8 cellular contexts compared by ENCODE assay signal in genomic region chr2:131736406-131736805, GRCh38.
A peak's percentile ranks its signal among the peaks of the same experiment; 100 is the strongest.
DNase-seq lines count a peak whose midpoint lies in the region; ATAC-seq and FAIRE-seq lines count a peak whose summit lies in the region.
"Not testable (repeated sequence)": the region's sequence is repeated elsewhere in the genome, so short reads cannot be mapped to it uniquely, and the experiment has no call there.

No MANE protein-coding gene starts in this region.

- not testable (repeated sequence) for H3K27ac ChIP-seq in small intestine (ENCODE audit: low read depth in 1 of 2, low read length in 1 of 2)

- not testable (repeated sequence) for H3K4me1 ChIP-seq in small intestine (ENCODE audit: control insufficient read depth in 2 of 2, insufficient read depth in 1 of 2, low read depth in 1 of 2, low read length in 1 of 2)

- H3K9me3 ChIP-seq in small intestine (ENCODE audit: control insufficient read depth, low read depth): not testable (repeated sequence)

- 79 to 100% (median 86%) methylated on average over 1 of the region's 1 CpG for WGBS in small intestine, 3 donors

- not testable (repeated sequence) for H3K36me3 ChIP-seq in small intestine (ENCODE audit: control insufficient read depth in 2 of 2, insufficient read depth in 2 of 2, low read length in 2 of 2)

- not testable (repeated sequence) for DNase-seq in small intestine

- H3K4me3 ChIP-seq in small intestine (ENCODE audit: low read depth in 1 of 2, low read length in 2 of 2): not testable (repeated sequence)

- FAIRE-seq in small intestine (lab: Jason Lieb, UNC): peak; percentile 33

- ATAC-seq in GM18511 (IDR thresholded peaks at IDR 0.05; ENCODE audit: unreplicated experiment): peak; percentile 81
- ATAC-seq in GM19043 (IDR thresholded peaks at IDR 0.05; ENCODE audit: low read depth, unreplicated experiment): peak; percentile 71
- peak; percentile 97 for ATAC-seq in GM21367 (IDR thresholded peaks at IDR 0.05; ENCODE audit: unreplicated experiment)
- ATAC-seq in GM21723 (IDR thresholded peaks at IDR 0.05; ENCODE audit: unreplicated experiment): peak; percentile 90
- ATAC-seq in HG02852 (IDR thresholded peaks at IDR 0.05; ENCODE audit: unreplicated experiment): peak; percentile 94
- peak; percentile 98 for ATAC-seq in HG03103 (IDR thresholded peaks at IDR 0.05; ENCODE audit: low read depth, unreplicated experiment)
- peak; percentile 97 for ATAC-seq in HG03442 (IDR thresholded peaks at IDR 0.05; ENCODE audit: unreplicated experiment)

- H3K27me3 ChIP-seq in small intestine (ENCODE audit: control insufficient read depth in 2 of 2, insufficient read depth in 2 of 2, low read length in 2 of 2): not testable (repeated sequence)
